Comparison of ENCODE assay signal across 28 cellular contexts in the genomic region with DNA sequence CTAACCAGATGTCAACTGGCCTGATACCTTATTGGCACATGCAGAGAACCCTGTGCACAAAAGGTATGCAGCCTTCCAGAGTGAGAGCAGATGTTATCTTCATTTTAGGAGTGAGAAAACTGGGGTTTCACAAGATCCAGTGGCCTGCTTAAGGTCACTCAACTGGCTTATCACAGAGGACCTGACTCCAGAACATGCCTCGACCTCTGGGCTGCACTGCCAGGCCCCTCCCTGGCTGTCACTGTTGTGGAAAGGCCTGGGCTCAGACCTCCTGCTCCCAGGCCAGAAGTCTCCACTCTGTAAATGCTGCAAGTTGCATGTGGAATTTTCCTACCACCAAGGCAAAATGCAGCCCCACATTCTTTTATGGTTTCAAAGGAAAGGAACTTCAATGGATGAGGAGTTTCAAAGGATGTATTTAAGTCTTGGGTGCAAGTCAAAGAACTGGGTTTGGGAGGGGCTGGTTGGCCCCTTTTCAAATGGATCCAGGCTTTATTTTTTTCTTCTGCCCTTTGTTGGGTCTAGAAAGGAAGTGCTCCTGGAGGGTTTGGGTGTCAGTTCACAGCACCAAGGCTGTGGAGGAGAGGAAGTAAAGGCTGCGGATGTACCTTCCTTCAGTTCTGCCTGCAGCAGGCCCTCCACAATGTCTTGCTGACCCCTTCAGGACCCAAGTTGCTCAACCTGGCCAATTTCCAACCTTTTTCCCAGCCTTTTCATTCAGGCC. TPM values are rescaled to one million over a fixed set of nuclear protein-coding genes. Genes with fewer than 3 reads are reported as not detected.
DNase-seq lines count a peak whose midpoint lies in the region; ATAC-seq and TF ChIP-seq lines count a peak whose summit lies in the region.
"Had no signal": no experiment of that assay in that cellular context is flagged by ENCODE, and none has a peak within 500 bp of the region (broad histone marks: within the 10 kb centered on the region; RNA-seq: fewer than 3 reads in every experiment).

No MANE protein-coding gene starts in this region.

- no peaks in the 10 kb centered on the region for H3K79me2 ChIP-seq in H9 (ENCODE audit: insufficient read depth, low read length)
- no peaks in the 10 kb centered on the region for H3K79me2 ChIP-seq in PC-9 (ENCODE audit: low read depth)

- no peak overlapping the region for H2BK15ac ChIP-seq in H9 (ENCODE audit: low read depth, low read length)

- no peak overlapping the region for H2BK12ac ChIP-seq in H9 (ENCODE audit: insufficient read length, low read depth, low read length)

- no peak overlapping the region for H2AK5ac ChIP-seq in H9 (ENCODE audit: insufficient read length, low read length)

- no peak overlapping the region for H3T11ph ChIP-seq in H9 (ENCODE audit: low read length)

- H3K4me2 ChIP-seq in H9 (ENCODE audit: insufficient read depth, insufficient read length, low read length) (no peak overlapping the region), PC-9 (peak overlapping the region; percentile 46)

- no peak overlapping the region for H2BK120ac ChIP-seq in H9 (ENCODE audit: low read depth, low read length, poor library complexity, severe bottlenecking)

- H2BK20ac ChIP-seq in H9 (ENCODE audit: low read depth, low read length, poor library complexity, severe bottlenecking), result no peak overlapping the region

- CTCF ChIA-PET in PC-9 (lab: Charles Lee), result no interaction called here

- H3K27me3 Mint-ChIP-seq in H9 (ENCODE audit: low read depth), result peaks cover 8% of the 10 kb centered on the region
- H3K27me3 Mint-ChIP-seq in immature natural killer cell (ENCODE audit: low read depth in 3 of 3), result peaks cover 0 to 6% (median 4%) of the 10 kb centered on the region in 3 donors
- H3K27me3 Mint-ChIP-seq: activated naive CD8-positive, alpha-beta T cell; activated T-helper 17 cell treated with anti-CD3 and anti-CD28 coated beads, Interleukin-2, amount 50 U/mL, for 72 hours; memory B cell had no signal

- no peak overlapping the region for H3K4me3 ChIP-seq in PC-9
- H3K4me3 ChIP-seq: stomach, upper lobe of left lung had no signal

- ATAC-seq in HG03196 (IDR thresholded peaks at IDR 0.05; ENCODE audit: unreplicated experiment) (no peak), HG02678 (IDR thresholded peaks at IDR 0.05; ENCODE audit: unreplicated experiment) (no peak)
- ATAC-seq: activated T-helper 17 cell treated with anti-CD3 and anti-CD28 coated beads, Interleukin-2, amount 50 U/mL, for 72 hours; naive thymus-derived CD4-positive, alpha-beta T cell had no signal

- no peaks in the 10 kb centered on the region for H3K27me3 ChIP-seq in H9 (ENCODE audit: insufficient read depth, low read length)
- no peaks in the 10 kb centered on the region for H3K27me3 ChIP-seq in PC-9 (ENCODE audit: insufficient read depth, low read depth)
- H3K27me3 ChIP-seq: stomach, upper lobe of left lung had no signal

- H4K5ac ChIP-seq in H9 (ENCODE audit: insufficient read length, low read depth, low read length), result no peak overlapping the region

- H3K4ac ChIP-seq in H9 (ENCODE audit: low read depth, low read length), result no peak overlapping the region

- no peaks in the 10 kb centered on the region for H4K20me1 ChIP-seq in H9 (ENCODE audit: control insufficient read depth, insufficient read depth, insufficient read length)
- H4K20me1 ChIP-seq in PC-9 (ENCODE audit: insufficient read depth), result no peaks in the 10 kb centered on the region

- H3K9ac ChIP-seq in H9 (ENCODE audit: extremely low read depth, insufficient read length, low read length), result no peak overlapping the region

- WGBS in H9 (ENCODE audit: extremely low coverage, insufficient read length, low lambda C conversion rate), result no CpG with 5 or more reads among the region's 2 CpGs

- intact Hi-C loops in PC-9 (cut with micrococcal nuclease; ENCODE audit: unreplicated experiment), result no loop called here

- H3K4me3 Mint-ChIP-seq in H9 (no peak overlapping the region), immature natural killer cell (no peak overlapping the region)
- H3K4me3 Mint-ChIP-seq: activated naive CD8-positive, alpha-beta T cell; activated T-helper 17 cell treated with anti-CD3 and anti-CD28 coated beads, Interleukin-2, amount 50 U/mL, for 72 hours; memory B cell; naive thymus-derived CD4-positive, alpha-beta T cell had no signal

- H3K4me1 Mint-ChIP-seq in H9, result peaks cover 15 to 16% of the 10 kb centered on the region in 2 experiments
- no peaks in the 10 kb centered on the region for H3K4me1 Mint-ChIP-seq in immature natural killer cell
- H3K4me1 Mint-ChIP-seq: activated T-helper 17 cell treated with anti-CD3 and anti-CD28 coated beads, Interleukin-2, amount 50 U/mL, for 72 hours had no signal

- H3K23ac ChIP-seq in H9 (ENCODE audit: insufficient read length, low read depth, low read length), result no peak overlapping the region

- H2AFZ ChIP-seq in H9 (ENCODE audit: low read length), result no peak overlapping the region
- no peak overlapping the region for H2AFZ ChIP-seq in PC-9

- DNase-seq in Ammon's horn (ENCODE audit: low spot score), result peak; percentile 43
- peak; percentile 52 for DNase-seq in H9
- DNase-seq in PC-9, result peak in 1 of 2 experiments; percentile 84
- peak; percentile 19 for DNase-seq in medulla oblongata (ENCODE audit: extremely low spot score)
- no peak for DNase-seq in activated CD4-positive, CD25-positive, alpha-beta regulatory T cell (lab: John Stamatoyannopoulos, UW)
- no peak for DNase-seq in immature natural killer cell
- DNase-seq: activated CD4-positive, alpha-beta T cell treated with anti-CD3 and anti-CD28 coated beads, Interleukin-2, amount 50 U/mL, for 1 hour; effector memory CD4-positive, alpha-beta T cell; foreskin melanocyte; hypothalamus; KG1; kidney; naive thymus-derived CD4-positive, alpha-beta T cell; NCI-H1092 treated with DMSO at 0.1 percent for 48 hours; NCI-H2029; NCI-H226; NCI-H774; right cardiac atrium; SIG-M5; stomach; upper lobe of left lung had no signal

- H3K9me2 ChIP-seq in PC-9 (ENCODE audit: insufficient read depth), result no peaks in the 10 kb centered on the region; the same call in 1 of the 2 replicates

- H3K36me3 ChIP-seq in PC-9 (ENCODE audit: low read depth), result no peaks in the 10 kb centered on the region
- H3K36me3 ChIP-seq: stomach, upper lobe of left lung had no signal

- H3K9me3 Mint-ChIP-seq in H9 (peaks cover 7 to 15% of the 10 kb centered on the region in 2 experiments), immature natural killer cell (no peaks in the 10 kb centered on the region)
- H3K9me3 Mint-ChIP-seq: activated T-helper 17 cell treated with anti-CD3 and anti-CD28 coated beads, Interleukin-2, amount 50 U/mL, for 72 hours; memory B cell had no signal

- no peak overlapping the region for H2BK5ac ChIP-seq in H9 (ENCODE audit: insufficient read length, low read length)

- H3K18ac ChIP-seq in H9 (ENCODE audit: insufficient read length, low read depth, low read length), result no peak overlapping the region

- H3K9me3 ChIP-seq in H9 (ENCODE audit: control insufficient read depth, low read depth, low read length) (no peaks in the 10 kb centered on the region), PC-9 (ENCODE audit: insufficient read depth, low read depth) (no peaks in the 10 kb centered on the region)
- H3K9me3 ChIP-seq: stomach, upper lobe of left lung had no signal

- H3K79me1 ChIP-seq in H9 (ENCODE audit: insufficient read depth, low read depth, low read length, poor library complexity, severe bottlenecking), result no peaks in the 10 kb centered on the region

- H3K27ac Mint-ChIP-seq in H9 (peak overlapping the region in 2 of 3 experiments; percentile 75 to 94; a peak in 4 of 7 replicates), immature natural killer cell (no peak overlapping the region)
- H3K27ac Mint-ChIP-seq: activated naive CD8-positive, alpha-beta T cell; activated T-helper 17 cell treated with anti-CD3 and anti-CD28 coated beads, Interleukin-2, amount 50 U/mL, for 72 hours; memory B cell; naive thymus-derived CD4-positive, alpha-beta T cell had no signal

- H3K14ac ChIP-seq in H9 (ENCODE audit: insufficient read depth, low read length), result no peak overlapping the region

- H3K4me1 ChIP-seq in H9 (ENCODE audit: insufficient read depth, low read length) (0 out of 2 replicates have a peak, but pooled peaks cover 11% of the 10 kb centered on the region), PC-9 (replicated peaks; ENCODE audit: insufficient read depth) (peaks cover 56% of the 10 kb centered on the region)

- H3K27ac ChIP-seq in H9 (ENCODE audit: insufficient read length, low read depth, low read length), result no peak overlapping the region
- H3K27ac ChIP-seq in PC-9, result peak overlapping the region; percentile 72
- H3K27ac ChIP-seq: stomach, upper lobe of left lung had no signal

- H4K8ac ChIP-seq in H9 (replicated peaks; ENCODE audit: insufficient read length, low read depth, low read length), result no peak overlapping the region

- no peak overlapping the region for H4K91ac ChIP-seq in H9 (ENCODE audit: insufficient read length, low read depth, low read length)

- no peak for TF ChIP-seq CTCF in H9 (conservative IDR thresholded peaks at IDR 0.05)
- no peak for TF ChIP-seq CTCF in PC-9 (conservative IDR thresholded peaks at IDR 0.05)

- POLR2A ChIA-PET in PC-9 (lab: Charles Lee; ENCODE audit: unreplicated experiment), result no interaction called here

- H3K36me3 Mint-ChIP-seq in H9 (ENCODE audit: insufficient read depth in 1 of 3, low read depth in 3 of 3) (peaks cover 3 to 13% (median 7%) of the 10 kb centered on the region in 3 experiments; a peak in 5 of 7 replicates), immature natural killer cell (no peaks in the 10 kb centered on the region)
- H3K36me3 Mint-ChIP-seq: memory B cell had no signal

- H3K23me2 ChIP-seq in H9 (ENCODE audit: insufficient read length, low read depth, low read length, poor library complexity, severe bottlenecking), result no peaks in the 10 kb centered on the region

- peaks cover 49% of the 10 kb centered on the region for H3F3A ChIP-seq in PC-9 (ENCODE audit: insufficient read depth, low read depth)

- H3K56ac ChIP-seq in H9 (ENCODE audit: insufficient read length, low read depth, low read length), result no peak overlapping the region

- no TSS peak for BruUV-seq in PC-9 (replicated peaks; lab: Mats Ljungman, UMichigan)

RNA-seq across cellular contexts. Expression of a gene that starts 30.4 kb away (rescaled TPM):
- total RNA-seq in H9 (2021), result 0.70 and 0.94 TPM in 2 replicates
- total RNA-seq in PC-9 (2021), result 0.30 and 0.94 TPM in 2 replicates
- polyA plus RNA-seq in immature natural killer cell, result 1 to 10 TPM; 4.2 to 9.8 (median 7.5) TPM
- total RNA-seq: H4, osteocyte had no signal

Comparison
In these comparisons a context has a peak if more than half of its experiments do, and no peak if none do; other contexts are left out.
1. DNase-seq: peak in Ammon's horn (single experiment), H9 (single experiment) and medulla oblongata (single experiment); none in activated CD4-positive, CD25-positive, alpha-beta regulatory T cell (0 of 4) and immature natural killer cell (0 of 3).
2. H3K27ac Mint-ChIP-seq: peak in H9 (2 of 3); none in immature natural killer cell (0 of 6).